ENCODE assay signal across 17 cellular contexts in genomic region chr2:3458396-3459184, GRCh38.
DNase-seq lines count a peak whose midpoint lies in the region; ATAC-seq and TF ChIP-seq lines count a peak whose summit lies in the region.
"Had no signal": no experiment of that assay in that cellular context is flagged by ENCODE, and none has a peak within 500 bp of the region (broad histone marks: within the 10 kb centered on the region; RNA-seq: fewer than 3 reads in every experiment).

No MANE protein-coding gene starts in this region.

- H3K36me3 ChIP-seq in SK-N-SH (replicated peaks in 1 of 2; ENCODE audit: control insufficient read depth in 1 of 2, insufficient read depth in 2 of 2, low read length in 1 of 2): peaks cover 12 to 34% of the 10 kb centered on the region in 2 experiments
- peaks cover 32% of the 10 kb centered on the region for H3K36me3 ChIP-seq in left ventricle myocardium inferior

- no peak overlapping the region for H2AFZ ChIP-seq in SK-N-SH (ENCODE audit: low read depth)

- ATAC-seq in SK-N-SH treated with all-trans-retinoic acid at 6 μM for 48 hours (no peak), Right ventricle myocardium superior (ENCODE audit: poor library complexity) (no peak), right cardiac atrium (peak in 1 of 2 donors; percentile 43), HG02885 (IDR thresholded peaks at IDR 0.05; ENCODE audit: poor library complexity, unreplicated experiment) (no peak)
- ATAC-seq: stimulated activated naive CD8-positive, alpha-beta T cell treated with anti-CD3 and anti-CD28 coated beads, Interleukin-15, Interleukin-2, amounts not matched to agents 100 U/mL and 50 U/mL, for 24 hours had no signal

- H3K27me3 ChIP-seq in SK-N-SH (ENCODE audit: insufficient read depth) (no peaks in the 10 kb centered on the region), left ventricle myocardium inferior (ENCODE audit: low read depth) (no peaks in the 10 kb centered on the region), right cardiac atrium (ENCODE audit: control insufficient read depth, insufficient read depth) (no peaks in the 10 kb centered on the region)
- H3K27me3 ChIP-seq: dorsolateral prefrontal cortex, tibial nerve had no signal

- no peak overlapping the region for H3K4me3 ChIP-seq in SK-N-SH (ENCODE audit: low read depth in 2 of 2, low read length in 1 of 2)
- no peak overlapping the region for H3K4me3 ChIP-seq in left ventricle myocardium inferior
- no peak overlapping the region for H3K4me3 ChIP-seq in right cardiac atrium (ENCODE audit: low read length)
- H3K4me3 ChIP-seq: dorsolateral prefrontal cortex, tibial nerve had no signal

- no peak; the same call in 1 of the 2 replicates for TF ChIP-seq RAD21 in SK-N-SH (IDR thresholded peaks at IDR 0.05; ENCODE audit: low read length)

- no peak for TF ChIP-seq EP300 in SK-N-SH (IDR thresholded peaks at IDR 0.05; ENCODE audit: borderline replicate concordance in 1 of 2, low read depth in 1 of 2, low read length in 1 of 2)

- no peaks in the 10 kb centered on the region for H3K9me3 ChIP-seq in SK-N-SH
- H3K9me3 ChIP-seq in left ventricle myocardium inferior (replicated peaks): no peaks in the 10 kb centered on the region
- H3K9me3 ChIP-seq in right cardiac atrium (ENCODE audit: control insufficient read depth, low read length): no peaks in the 10 kb centered on the region
- H3K9me3 ChIP-seq: tibial nerve had no signal

- H4K20me1 ChIP-seq in SK-N-SH (ENCODE audit: insufficient read depth): no peaks in the 10 kb centered on the region

- no peak overlapping the region for H3K4me2 ChIP-seq in SK-N-SH
- H3K4me2 ChIP-seq: KMS-11 had no signal

- 87% methylated on average over 10 of the region's 10 CpGs for whole genome bisulfite sequencing in SK-N-SH (ENCODE audit: low lambda C conversion rate)
- 65% methylated on average over 10 of the region's 10 CpGs for WGBS in right cardiac atrium

- CTCF ChIA-PET in SK-N-SH (lab: Yijun Ruan, JAX): interaction anchor here (0.7 to 9.4 kb wide), 13 partner anchors 8 to 1604 kb away, joined by 3 to 132 read pairs (median 5); no protein-coding TSS in a partner anchor

- POLR2A ChIA-PET in SK-N-SH (lab: Yijun Ruan, JAX): interaction anchor here (1.2 kb wide), 2 partner anchors 9 to 24 kb away, joined by 3 read pairs; no protein-coding TSS in a partner anchor

- H3K9ac ChIP-seq in SK-N-SH: no peak overlapping the region
- H3K9ac ChIP-seq: KMS-11 had no signal

- intact Hi-C loops in left ventricle myocardium inferior (cut with micrococcal nuclease) (no loop called here), Right ventricle myocardium superior (cut with DNase I) (no loop called here), right cardiac atrium (cut with DNase I) (no loop called here)

- DNase-seq in SK-N-SH (peak; percentile 63), left ventricle myocardium inferior (no peak), Right ventricle myocardium superior (no peak), right cardiac atrium (no peak), amygdala (lab: John Stamatoyannopoulos, UW) (no peak)
- DNase-seq in stimulated activated CD4-positive, alpha-beta T cell treated with anti-CD3 and anti-CD28 coated beads, Interleukin-4, amount 100 ng/mL, for 4 hours: no peak
- DNase-seq: activated CD4-positive, alpha-beta T cell treated with anti-CD3 and anti-CD28 coated beads for 48 hours; AML-193; anterior cingulate cortex; NCI-H748 treated with DMSO at 0.1 percent for 48 hours; stimulated activated CD4-positive, alpha-beta T cell treated with anti-CD3 and anti-CD28 coated beads, Interleukin-2, amount 100 ng/mL, for 48 hours; stimulated activated naive CD8-positive, alpha-beta T cell treated with anti-CD3 and anti-CD28 coated beads, Interleukin-15, Interleukin-2, amounts not matched to agents 100 U/mL and 50 U/mL, for 24 hours had no signal

- H3K27ac ChIP-seq in SK-N-SH (ENCODE audit: low read depth in 2 of 2, low read length in 1 of 2) (peak overlapping the region in 1 of 2 experiments; percentile 81; a peak in 2 of 4 replicates), left ventricle myocardium inferior (replicated peaks) (peak overlapping the region; percentile 93), right cardiac atrium (ENCODE audit: low read length) (peak overlapping the region; percentile 46)
- H3K27ac ChIP-seq: KMS-11 had no signal

- H3K9me2 ChIP-seq in SK-N-SH: no peaks in the 10 kb centered on the region

- H3K4me1 ChIP-seq in SK-N-SH (ENCODE audit: control insufficient read depth in 1 of 2, insufficient read depth in 2 of 2, low read depth in 1 of 2, low read length in 1 of 2) (peaks cover 0 to 22% of the 10 kb centered on the region in 2 experiments; a peak in 1 of 4 replicates), left ventricle myocardium inferior (peaks cover 56% of the 10 kb centered on the region), right cardiac atrium (ENCODE audit: control insufficient read depth, insufficient read depth, low read length) (peaks cover 3% of the 10 kb centered on the region)

- no peaks in the 10 kb centered on the region for H3F3A ChIP-seq in SK-N-SH (replicated peaks; ENCODE audit: insufficient read depth)

- H3K79me2 ChIP-seq in SK-N-SH (ENCODE audit: insufficient read depth): no peaks in the 10 kb centered on the region

- no peak for TF ChIP-seq CTCF in SK-N-SH (IDR thresholded peaks at IDR 0.05)
- no peak for TF ChIP-seq CTCF in left ventricle myocardium inferior (IDR thresholded peaks at IDR 0.05; ENCODE audit: borderline replicate concordance)

TF ChIP-seq in SK-N-SH, 30 proteins besides CTCF, POLR2A, EP300 and RAD21:
- TF ChIP-seq GABPA (IDR thresholded peaks at IDR 0.05; ENCODE audit: low read depth) (no peak), GATA2 (CRISPR knock-in tag; IDR thresholded peaks at IDR 0.05) (peak; percentile 78)

TF ChIP-seq in SK-N-SH treated with all-trans-retinoic acid at 6 μM for 48 hours, 23 proteins besides CTCF, POLR2A, EP300 and RAD21 (continues in another document):
- TF ChIP-seq, protein P1, sequence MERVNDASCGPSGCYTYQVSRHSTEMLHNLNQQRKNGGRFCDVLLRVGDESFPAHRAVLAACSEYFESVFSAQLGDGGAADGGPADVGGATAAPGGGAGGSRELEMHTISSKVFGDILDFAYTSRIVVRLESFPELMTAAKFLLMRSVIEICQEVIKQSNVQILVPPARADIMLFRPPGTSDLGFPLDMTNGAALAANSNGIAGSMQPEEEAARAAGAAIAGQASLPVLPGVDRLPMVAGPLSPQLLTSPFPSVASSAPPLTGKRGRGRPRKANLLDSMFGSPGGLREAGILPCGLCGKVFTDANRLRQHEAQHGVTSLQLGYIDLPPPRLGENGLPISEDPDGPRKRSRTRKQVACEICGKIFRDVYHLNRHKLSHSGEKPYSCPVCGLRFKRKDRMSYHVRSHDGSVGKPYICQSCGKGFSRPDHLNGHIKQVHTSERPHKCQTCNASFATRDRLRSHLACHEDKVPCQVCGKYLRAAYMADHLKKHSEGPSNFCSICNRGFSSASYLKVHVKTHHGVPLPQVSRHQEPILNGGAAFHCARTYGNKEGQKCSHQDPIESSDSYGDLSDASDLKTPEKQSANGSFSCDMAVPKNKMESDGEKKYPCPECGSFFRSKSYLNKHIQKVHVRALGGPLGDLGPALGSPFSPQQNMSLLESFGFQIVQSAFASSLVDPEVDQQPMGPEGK (CRISPR knock-in tag; IDR thresholded peaks at IDR 0.05; ENCODE audit: borderline replicate concordance): no peak
- TF ChIP-seq ZNF8 (CRISPR knock-in tag; IDR thresholded peaks at IDR 0.05) (no peak), ZFP30 (CRISPR knock-in tag; IDR thresholded peaks at IDR 0.05) (no peak), RARB (CRISPR knock-in tag; IDR thresholded peaks at IDR 0.05) (no peak), BACH2 (CRISPR knock-in tag; IDR thresholded peaks at IDR 0.05; ENCODE audit: borderline replicate concordance) (no peak), ESRRG (CRISPR knock-in tag; IDR thresholded peaks at IDR 0.05) (no peak), ZFP3 (CRISPR knock-in tag; IDR thresholded peaks at IDR 0.05) (no peak), OSR1 (CRISPR knock-in tag; IDR thresholded peaks at IDR 0.05) (no peak), CREB5 (CRISPR knock-in tag; IDR thresholded peaks at IDR 0.05; ENCODE audit: low read depth) (no peak), CSDC2 (CRISPR knock-in tag; IDR thresholded peaks at IDR 0.05) (no peak)
- TF ChIP-seq, protein P2, sequence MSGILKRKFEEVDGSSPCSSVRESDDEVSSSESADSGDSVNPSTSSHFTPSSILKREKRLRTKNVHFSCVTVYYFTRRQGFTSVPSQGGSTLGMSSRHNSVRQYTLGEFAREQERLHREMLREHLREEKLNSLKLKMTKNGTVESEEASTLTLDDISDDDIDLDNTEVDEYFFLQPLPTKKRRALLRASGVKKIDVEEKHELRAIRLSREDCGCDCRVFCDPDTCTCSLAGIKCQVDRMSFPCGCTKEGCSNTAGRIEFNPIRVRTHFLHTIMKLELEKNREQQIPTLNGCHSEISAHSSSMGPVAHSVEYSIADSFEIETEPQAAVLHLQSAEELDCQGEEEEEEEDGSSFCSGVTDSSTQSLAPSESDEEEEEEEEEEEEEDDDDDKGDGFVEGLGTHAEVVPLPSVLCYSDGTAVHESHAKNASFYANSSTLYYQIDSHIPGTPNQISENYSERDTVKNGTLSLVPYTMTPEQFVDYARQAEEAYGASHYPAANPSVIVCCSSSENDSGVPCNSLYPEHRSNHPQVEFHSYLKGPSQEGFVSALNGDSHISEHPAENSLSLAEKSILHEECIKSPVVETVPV (CRISPR knock-in tag; IDR thresholded peaks at IDR 0.05): no peak
